ENCODE assay signal across 8 cellular contexts in the genomic region with DNA sequence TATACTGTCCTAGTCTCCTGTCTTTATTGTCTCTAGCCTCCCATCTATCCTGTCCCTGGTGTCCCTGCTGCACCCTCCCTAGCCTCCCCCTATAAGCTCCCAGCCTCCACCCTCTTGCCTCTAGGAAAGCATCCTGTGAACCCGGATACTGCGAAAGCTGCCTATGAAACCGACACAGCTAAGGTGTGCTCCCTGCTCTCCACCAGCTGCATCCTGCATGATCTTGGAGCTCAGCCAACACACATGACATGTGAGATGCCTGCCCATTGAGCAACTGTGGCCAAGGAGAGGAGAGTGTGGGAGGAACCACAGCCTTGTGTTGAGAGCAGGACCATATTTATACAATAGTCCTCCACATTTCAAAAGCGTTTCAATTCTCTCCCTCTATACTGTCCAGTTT.
DNase-seq lines count a peak whose midpoint lies in the region; FAIRE-seq and TF ChIP-seq lines count a peak whose summit lies in the region.

No MANE protein-coding gene starts in this region.

- no peaks in the 10 kb centered on the region for H3K4me1 Mint-ChIP-seq in astrocyte (ENCODE audit: low read depth, unreplicated experiment)
- peaks cover 11% of the 10 kb centered on the region for H3K4me1 Mint-ChIP-seq in glutamatergic neuron (ENCODE audit: low read depth, unreplicated experiment)
- H3K4me1 Mint-ChIP-seq in immature natural killer cell, result peaks cover 0 to under 1% of the 10 kb centered on the region in 2 donors

- no peak overlapping the region for H2AFZ ChIP-seq in astrocyte (ENCODE audit: low read depth, low read length)

- no peak overlapping the region for H3K9ac ChIP-seq in astrocyte (ENCODE audit: low read length)

- H3K4me3 Mint-ChIP-seq in astrocyte (ENCODE audit: unreplicated experiment) (no peak overlapping the region), glutamatergic neuron (ENCODE audit: unreplicated experiment) (no peak overlapping the region), immature natural killer cell (no peak overlapping the region)

- H3K9me3 ChIP-seq in HEK293 (ENCODE audit: control insufficient read depth, insufficient read depth, low read depth, low read length) (no peaks in the 10 kb centered on the region), astrocyte (ENCODE audit: insufficient read depth, low read depth, low read length) (no peaks in the 10 kb centered on the region), MG63 (no peaks in the 10 kb centered on the region)

- no peaks in the 10 kb centered on the region for H3K36me3 ChIP-seq in HEK293 (ENCODE audit: control insufficient read depth in 2 of 2, insufficient read depth in 1 of 2, low read length in 2 of 2)
- H3K36me3 ChIP-seq in astrocyte (ENCODE audit: insufficient read depth, low read length), result no peaks in the 10 kb centered on the region
- H3K36me3 ChIP-seq in MG63, result no peaks in the 10 kb centered on the region

- peaks cover 47% of the 10 kb centered on the region for H3K27me3 Mint-ChIP-seq in astrocyte (ENCODE audit: low read depth, unreplicated experiment)
- H3K27me3 Mint-ChIP-seq in glutamatergic neuron (ENCODE audit: unreplicated experiment), result peaks cover 4% of the 10 kb centered on the region
- peaks cover 0 to 2% (median 0%) of the 10 kb centered on the region in 3 donors for H3K27me3 Mint-ChIP-seq in immature natural killer cell (ENCODE audit: low read depth in 3 of 3)

- H3K36me3 Mint-ChIP-seq in astrocyte (ENCODE audit: low read depth, unreplicated experiment), result peaks cover 2% of the 10 kb centered on the region
- peaks cover 5% of the 10 kb centered on the region for H3K36me3 Mint-ChIP-seq in glutamatergic neuron (ENCODE audit: unreplicated experiment)
- H3K36me3 Mint-ChIP-seq in immature natural killer cell, result no peaks in the 10 kb centered on the region

- peaks cover 13% of the 10 kb centered on the region for H3K27me3 ChIP-seq in astrocyte (ENCODE audit: insufficient read depth, low read length)
- H3K27me3 ChIP-seq in MG63, result no peaks in the 10 kb centered on the region

- peaks cover 4% of the 10 kb centered on the region for H3K9me3 Mint-ChIP-seq in astrocyte (ENCODE audit: unreplicated experiment)
- peaks cover 7% of the 10 kb centered on the region for H3K9me3 Mint-ChIP-seq in glutamatergic neuron (ENCODE audit: unreplicated experiment)
- no peaks in the 10 kb centered on the region for H3K9me3 Mint-ChIP-seq in immature natural killer cell

- no peak overlapping the region for H3K27ac ChIP-seq in HEK293 (ENCODE audit: extremely low read depth, low read depth, low read length)
- H3K27ac ChIP-seq in astrocyte (ENCODE audit: low read depth, low read length), result no peak overlapping the region

- H3K79me2 ChIP-seq in astrocyte (ENCODE audit: insufficient read depth, low read length), result no peaks in the 10 kb centered on the region

- no peak overlapping the region for H3K4me2 ChIP-seq in astrocyte (ENCODE audit: low read length)

- TF ChIP-seq CTCF in HEK293 (tag by site-specific recombination; IDR thresholded peaks at IDR 0.05), result no peak
- TF ChIP-seq CTCF in astrocyte (IDR thresholded peaks at IDR 0.05; ENCODE audit: insufficient read depth, low read depth, low read length), result no peak
- no peak for TF ChIP-seq CTCF in glutamatergic neuron (IDR thresholded peaks at IDR 0.05; ENCODE audit: partially characterized antibody, unreplicated experiment)

- no peaks in the 10 kb centered on the region for H4K20me1 ChIP-seq in astrocyte (ENCODE audit: insufficient read depth, low read length)

- H3K4me1 ChIP-seq in HEK293 (ENCODE audit: control insufficient read depth, insufficient read depth, low read length), result peaks cover 4% of the 10 kb centered on the region
- no peaks in the 10 kb centered on the region for H3K4me1 ChIP-seq in astrocyte (ENCODE audit: insufficient read depth, low read length)

- peak; percentile 84 for DNase-seq in DMS 273 (lab: John Stamatoyannopoulos, UW; ENCODE audit: unreplicated experiment)
- DNase-seq in NCI-H2081 treated with DMSO at 0.1 percent for 48 hours (lab: John Stamatoyannopoulos, UW), result peak; percentile 77
- DNase-seq in astrocyte (ENCODE audit: low read depth), result peak; percentile 39
- DNase-seq in middle frontal gyrus (ENCODE audit: extremely low spot score, low spot score), result peak; percentile 31
- DNase-seq in glutamatergic neuron, result no peak
- no peak for DNase-seq in immature natural killer cell
- DNase-seq in MG63, result no peak

- H3K4me3 ChIP-seq in HEK293 (ENCODE audit: low read depth, low read length) (no peak overlapping the region), astrocyte (ENCODE audit: insufficient read depth, low read depth, low read length) (no peak overlapping the region), MG63 (no peak overlapping the region)

- no peak overlapping the region for H3K27ac Mint-ChIP-seq in astrocyte (ENCODE audit: unreplicated experiment)
- H3K27ac Mint-ChIP-seq in glutamatergic neuron (ENCODE audit: unreplicated experiment), result no peak overlapping the region
- no peak overlapping the region for H3K27ac Mint-ChIP-seq in immature natural killer cell

- CTCF ChIA-PET in HEK293 (lab: Yijun Ruan, JAX), result interaction anchor here (0.6 to 1.9 kb wide), 4 partner anchors 73 to 191 kb away, joined by 3 to 4 read pairs (median 4); no protein-coding TSS in a partner anchor

- FAIRE-seq in astrocyte (lab: Jason Lieb, UNC), result no peak

- POLR2A ChIA-PET in HEK293 (lab: Yijun Ruan, JAX), result interaction anchor here (1.0 kb wide), 1 partner anchor 61 kb away, joined by 6 read pairs; no protein-coding TSS in a partner anchor

TF ChIP-seq in HEK293, 187 proteins besides CTCF, POLR2A, EP300 and RAD21:
- TF ChIP-seq ZXDB (tag by site-specific recombination; IDR thresholded peaks at IDR 0.05) (0 out of 2 replicates have a peak, but pooled peaks have one; percentile 18), PRDM10 (tag by site-specific recombination; IDR thresholded peaks at IDR 0.05) (peak; percentile 48), BCL6B (tag by site-specific recombination; IDR thresholded peaks at IDR 0.05) (0 out of 2 replicates have a peak, but pooled peaks have one; percentile 36), ZFHX2 (tag by site-specific recombination; conservative IDR thresholded peaks at IDR 0.05) (peak; percentile 72), ZNF174 (tag by site-specific recombination; IDR thresholded peaks at IDR 0.05) (no peak), ZNF776 (tag by site-specific recombination; IDR thresholded peaks at IDR 0.05; ENCODE audit: borderline replicate concordance) (0 out of 2 replicates have a peak, but pooled peaks have one; percentile 57), ZNF416 (tag by site-specific recombination; IDR thresholded peaks at IDR 0.05) (no peak)
- TF ChIP-seq, protein P1, sequence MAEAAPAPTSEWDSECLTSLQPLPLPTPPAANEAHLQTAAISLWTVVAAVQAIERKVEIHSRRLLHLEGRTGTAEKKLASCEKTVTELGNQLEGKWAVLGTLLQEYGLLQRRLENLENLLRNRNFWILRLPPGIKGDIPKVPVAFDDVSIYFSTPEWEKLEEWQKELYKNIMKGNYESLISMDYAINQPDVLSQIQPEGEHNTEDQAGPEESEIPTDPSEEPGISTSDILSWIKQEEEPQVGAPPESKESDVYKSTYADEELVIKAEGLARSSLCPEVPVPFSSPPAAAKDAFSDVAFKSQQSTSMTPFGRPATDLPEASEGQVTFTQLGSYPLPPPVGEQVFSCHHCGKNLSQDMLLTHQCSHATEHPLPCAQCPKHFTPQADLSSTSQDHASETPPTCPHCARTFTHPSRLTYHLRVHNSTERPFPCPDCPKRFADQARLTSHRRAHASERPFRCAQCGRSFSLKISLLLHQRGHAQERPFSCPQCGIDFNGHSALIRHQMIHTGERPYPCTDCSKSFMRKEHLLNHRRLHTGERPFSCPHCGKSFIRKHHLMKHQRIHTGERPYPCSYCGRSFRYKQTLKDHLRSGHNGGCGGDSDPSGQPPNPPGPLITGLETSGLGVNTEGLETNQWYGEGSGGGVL (tag by site-specific recombination; IDR thresholded peaks at IDR 0.05), result peak; percentile 24; the same call in 1 of the 2 replicates

Comparison
In these comparisons a context has a peak if more than half of its experiments do, and no peak if none do; other contexts are left out.
1. DNase-seq: peak in DMS 273 (single experiment), NCI-H2081 treated with DMSO at 0.1 percent for 48 hours (single experiment), astrocyte (single experiment) and middle frontal gyrus (single experiment); none in glutamatergic neuron (single experiment), immature natural killer cell (0 of 3) and MG63 (single experiment).